1 cellular context compared by ENCODE assay signal in genomic region chr2:218659258-218659987, GRCh38.
TF ChIP-seq lines count a peak whose summit lies in the region.

A gene with protein sequence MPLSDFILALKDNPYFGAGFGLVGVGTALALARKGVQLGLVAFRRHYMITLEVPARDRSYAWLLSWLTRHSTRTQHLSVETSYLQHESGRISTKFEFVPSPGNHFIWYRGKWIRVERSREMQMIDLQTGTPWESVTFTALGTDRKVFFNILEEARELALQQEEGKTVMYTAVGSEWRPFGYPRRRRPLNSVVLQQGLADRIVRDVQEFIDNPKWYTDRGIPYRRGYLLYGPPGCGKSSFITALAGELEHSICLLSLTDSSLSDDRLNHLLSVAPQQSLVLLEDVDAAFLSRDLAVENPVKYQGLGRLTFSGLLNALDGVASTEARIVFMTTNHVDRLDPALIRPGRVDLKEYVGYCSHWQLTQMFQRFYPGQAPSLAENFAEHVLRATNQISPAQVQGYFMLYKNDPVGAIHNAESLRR (plus strand): TSS chr2:218659683. CDS start chr2:218660988, 1,305 bp downstream.
ZNF142 (minus strand) TSS chr2:218659623; CDS start chr2:218656429, 3,194 bp downstream.

TF ChIP-seq in HEK293, 187 proteins besides CTCF, POLR2A, EP300 and RAD21 (continued from another document and continues in another):
- TF ChIP-seq ZNF398 (tag by site-specific recombination; IDR thresholded peaks at IDR 0.05), result 0 out of 2 replicates have a peak, but pooled peaks have one; percentile 35
- TF ChIP-seq ZNF394 (tag by site-specific recombination; IDR thresholded peaks at IDR 0.05; ENCODE audit: borderline replicate concordance), result peak; percentile 65; the same call in 1 of the 2 replicates
- TF ChIP-seq GLIS2 (tag by site-specific recombination; IDR thresholded peaks at IDR 0.05), result peak; percentile 47; the same call in 1 of the 2 replicates
- no peak for TF ChIP-seq ZNF169 (tag by site-specific recombination; IDR thresholded peaks at IDR 0.05)
- peak; percentile 68 for TF ChIP-seq SP2 (tag by site-specific recombination; IDR thresholded peaks at IDR 0.05)
- peak; percentile 93 for TF ChIP-seq TCF7L2 (IDR thresholded peaks at IDR 0.05; ENCODE audit: borderline replicate concordance, low read depth, low read length)
- TF ChIP-seq ZNF629 (tag by site-specific recombination; IDR thresholded peaks at IDR 0.05), result peak; percentile 47
- TF ChIP-seq GLIS1 (tag by site-specific recombination; IDR thresholded peaks at IDR 0.05), result peak; percentile 34; the same call in 1 of the 2 replicates
- TF ChIP-seq ZIC2 (tag by site-specific recombination; IDR thresholded peaks at IDR 0.05), result no peak
- TF ChIP-seq KLF10 (tag by site-specific recombination; IDR thresholded peaks at IDR 0.05), result peak; percentile 90
- no peak for TF ChIP-seq ZNF354C (tag by site-specific recombination; IDR thresholded peaks at IDR 0.05; ENCODE audit: borderline replicate concordance, low read depth)
- TF ChIP-seq, protein P1, sequence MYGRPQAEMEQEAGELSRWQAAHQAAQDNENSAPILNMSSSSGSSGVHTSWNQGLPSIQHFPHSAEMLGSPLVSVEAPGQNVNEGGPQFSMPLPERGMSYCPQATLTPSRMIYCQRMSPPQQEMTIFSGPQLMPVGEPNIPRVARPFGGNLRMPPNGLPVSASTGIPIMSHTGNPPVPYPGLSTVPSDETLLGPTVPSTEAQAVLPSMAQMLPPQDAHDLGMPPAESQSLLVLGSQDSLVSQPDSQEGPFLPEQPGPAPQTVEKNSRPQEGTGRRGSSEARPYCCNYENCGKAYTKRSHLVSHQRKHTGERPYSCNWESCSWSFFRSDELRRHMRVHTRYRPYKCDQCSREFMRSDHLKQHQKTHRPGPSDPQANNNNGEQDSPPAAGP (tag by site-specific recombination; IDR thresholded peaks at IDR 0.05), result 0 out of 2 replicates have a peak, but pooled peaks have one; percentile 27
- TF ChIP-seq ZBTB8A (tag by site-specific recombination; IDR thresholded peaks at IDR 0.05), result peak; percentile 85
- peak; percentile 91 for TF ChIP-seq KLF9 (tag by site-specific recombination; IDR thresholded peaks at IDR 0.05; ENCODE audit: low read depth)
- TF ChIP-seq ZBTB17 (tag by site-specific recombination; IDR thresholded peaks at IDR 0.05), result peak; percentile 83
- TF ChIP-seq ZNF610 (tag by site-specific recombination; IDR thresholded peaks at IDR 0.05; ENCODE audit: borderline replicate concordance), result no peak
- TF ChIP-seq ZBTB20 (tag by site-specific recombination; IDR thresholded peaks at IDR 0.05), result peak; percentile 79
- no peak for TF ChIP-seq ZNF529 (tag by site-specific recombination; IDR thresholded peaks at IDR 0.05; ENCODE audit: insufficient replicate concordance)
- TF ChIP-seq ZNF391 (tag by site-specific recombination; IDR thresholded peaks at IDR 0.05; ENCODE audit: borderline replicate concordance, low read depth), result no peak
- TF ChIP-seq ZNF341 (tag by site-specific recombination; IDR thresholded peaks at IDR 0.05; ENCODE audit: low read depth), result peak; percentile 27; the same call in 1 of the 2 replicates
- TF ChIP-seq HOXA7 (CRISPR knock-in tag; IDR thresholded peaks at IDR 0.05; ENCODE audit: borderline replicate concordance), result no peak
- TF ChIP-seq, protein P2, sequence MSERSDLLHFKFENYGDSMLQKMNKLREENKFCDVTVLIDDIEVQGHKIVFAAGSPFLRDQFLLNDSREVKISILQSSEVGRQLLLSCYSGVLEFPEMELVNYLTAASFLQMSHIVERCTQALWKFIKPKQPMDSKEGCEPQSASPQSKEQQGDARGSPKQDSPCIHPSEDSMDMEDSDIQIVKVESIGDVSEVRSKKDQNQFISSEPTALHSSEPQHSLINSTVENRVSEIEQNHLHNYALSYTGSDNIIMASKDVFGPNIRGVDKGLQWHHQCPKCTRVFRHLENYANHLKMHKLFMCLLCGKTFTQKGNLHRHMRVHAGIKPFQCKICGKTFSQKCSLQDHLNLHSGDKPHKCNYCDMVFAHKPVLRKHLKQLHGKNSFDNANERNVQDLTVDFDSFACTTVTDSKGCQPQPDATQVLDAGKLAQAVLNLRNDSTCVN (tag by site-specific recombination; optimal IDR thresholded peaks at IDR 0.05), result peak; percentile 38
- TF ChIP-seq ZNF518A (tag by site-specific recombination; conservative IDR thresholded peaks at IDR 0.05; ENCODE audit: low read depth), result 0 out of 2 replicates have a peak, but pooled peaks have one; percentile 28
- TF ChIP-seq MYNN (tag by site-specific recombination; IDR thresholded peaks at IDR 0.05; ENCODE audit: borderline replicate concordance), result no peak
- no peak for TF ChIP-seq HOXC10 (CRISPR knock-in tag; IDR thresholded peaks at IDR 0.05)
- 0 out of 2 replicates have a peak, but pooled peaks have one; percentile 42 for TF ChIP-seq IKZF3 (tag by site-specific recombination; IDR thresholded peaks at IDR 0.05)
- TF ChIP-seq ZNF214 (tag by site-specific recombination; IDR thresholded peaks at IDR 0.05; ENCODE audit: borderline replicate concordance), result no peak
- TF ChIP-seq KLF8 (tag by site-specific recombination; IDR thresholded peaks at IDR 0.05), result peak; percentile 93
- peak; percentile 86 for TF ChIP-seq KLF7 (tag by site-specific recombination; IDR thresholded peaks at IDR 0.05; ENCODE audit: borderline replicate concordance)
- peak; percentile 82 for TF ChIP-seq ZNF76 (tag by site-specific recombination; IDR thresholded peaks at IDR 0.05; ENCODE audit: borderline replicate concordance, low read depth)
- 0 out of 2 replicates have a peak, but pooled peaks have one; percentile 33 for TF ChIP-seq REPIN1 (tag by site-specific recombination; IDR thresholded peaks at IDR 0.05; ENCODE audit: low read depth)
- TF ChIP-seq, protein P3, sequence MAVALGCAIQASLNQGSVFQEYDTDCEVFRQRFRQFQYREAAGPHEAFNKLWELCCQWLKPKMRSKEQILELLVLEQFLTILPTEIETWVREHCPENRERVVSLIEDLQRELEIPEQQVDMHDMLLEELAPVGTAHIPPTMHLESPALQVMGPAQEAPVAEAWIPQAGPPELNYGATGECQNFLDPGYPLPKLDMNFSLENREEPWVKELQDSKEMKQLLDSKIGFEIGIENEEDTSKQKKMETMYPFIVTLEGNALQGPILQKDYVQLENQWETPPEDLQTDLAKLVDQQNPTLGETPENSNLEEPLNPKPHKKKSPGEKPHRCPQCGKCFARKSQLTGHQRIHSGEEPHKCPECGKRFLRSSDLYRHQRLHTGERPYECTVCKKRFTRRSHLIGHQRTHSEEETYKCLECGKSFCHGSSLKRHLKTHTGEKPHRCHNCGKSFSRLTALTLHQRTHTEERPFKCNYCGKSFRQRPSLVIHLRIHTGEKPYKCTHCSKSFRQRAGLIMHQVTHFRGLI (tag by site-specific recombination; IDR thresholded peaks at IDR 0.05), result peak; percentile 82
- TF ChIP-seq OVOL3 (tag by site-specific recombination; IDR thresholded peaks at IDR 0.05), result no peak
- TF ChIP-seq OSR2 (tag by site-specific recombination; IDR thresholded peaks at IDR 0.05), result no peak
- TF ChIP-seq SETDB1 (IDR thresholded peaks at IDR 0.05; ENCODE audit: insufficient read length, low read length), result no peak
- TF ChIP-seq ZFP3 (tag by site-specific recombination; IDR thresholded peaks at IDR 0.05; ENCODE audit: low read depth), result no peak
- TF ChIP-seq ZNF621 (tag by site-specific recombination; IDR thresholded peaks at IDR 0.05), result no peak
- TF ChIP-seq ZBTB11 (tag by site-specific recombination; conservative IDR thresholded peaks at IDR 0.05; ENCODE audit: low read depth), result peak; percentile 44; the same call in 1 of the 2 replicates
- TF ChIP-seq ZNF433 (tag by site-specific recombination; IDR thresholded peaks at IDR 0.05; ENCODE audit: low read depth), result no peak
- peak; percentile 87 for TF ChIP-seq SP3 (tag by site-specific recombination; IDR thresholded peaks at IDR 0.05)
- peak; percentile 75; the same call in 1 of the 2 replicates for TF ChIP-seq ZNF660 (tag by site-specific recombination; IDR thresholded peaks at IDR 0.05)
- peak; percentile 94 for TF ChIP-seq ZFHX2 (tag by site-specific recombination; conservative IDR thresholded peaks at IDR 0.05)
- peak; percentile 75 for TF ChIP-seq KLF1 (tag by site-specific recombination; IDR thresholded peaks at IDR 0.05)
- no peak for TF ChIP-seq ZNF280D (tag by site-specific recombination; IDR thresholded peaks at IDR 0.05)
- no peak for TF ChIP-seq ZNF707 (tag by site-specific recombination; IDR thresholded peaks at IDR 0.05)
